In genomic region chr1:107934573-107934972, GRCh38 we compare ENCODE assay signal across 11 cellular contexts. TPM values are rescaled to one million over a fixed set of nuclear protein-coding genes. Genes with fewer than 3 reads are reported as not detected.
DNase-seq lines count a peak whose midpoint lies in the region; ATAC-seq and TF ChIP-seq lines count a peak whose summit lies in the region.
"Had no signal": no experiment of that assay in that cellular context is flagged by ENCODE, and none has a peak within 500 bp of the region (broad histone marks: within the 10 kb centered on the region; RNA-seq: fewer than 3 reads in every experiment).

No MANE protein-coding gene starts in this region.

- H3K9me3 Mint-ChIP-seq in immature natural killer cell, result no peaks in the 10 kb centered on the region

- H3K4me2 ChIP-seq in Loucy (ENCODE audit: low read depth, low read length, poor library complexity, severe bottlenecking) (peak overlapping the region; percentile 61), smooth muscle cell (no peak overlapping the region)

- H3K4me3 ChIP-seq in GM12864 (ENCODE audit: low read depth, low read length) (peak overlapping the region; percentile 7; the same call in 1 of the 2 replicates), Loucy (ENCODE audit: low read length, poor library complexity, severe bottlenecking) (no peak overlapping the region), smooth muscle cell (no peak overlapping the region)

- TF ChIP-seq CTCF in GM12864 (IDR thresholded peaks at IDR 0.05; ENCODE audit: low read depth, low read length, missing control alignments), result no peak
- no peak for TF ChIP-seq CTCF in Loucy (conservative IDR thresholded peaks at IDR 0.05; ENCODE audit: low read length)
- TF ChIP-seq CTCF in smooth muscle cell (IDR thresholded peaks at IDR 0.05; ENCODE audit: borderline replicate concordance, insufficient read depth, poor library complexity, severe bottlenecking), result no peak

- ATAC-seq in GM21447 (IDR thresholded peaks at IDR 0.05; ENCODE audit: unreplicated experiment) (peak; percentile 33), sciatic nerve (no peak)

- no peaks in the 10 kb centered on the region for H3K9me2 ChIP-seq in Loucy (replicated peaks; ENCODE audit: low read depth, low read length)

- H3K9ac ChIP-seq in Loucy (ENCODE audit: low read depth, low read length, poor library complexity, severe bottlenecking) (peak overlapping the region; percentile 35), smooth muscle cell (ENCODE audit: low read depth) (no peak overlapping the region)

- no peak overlapping the region for H3K27ac ChIP-seq in smooth muscle cell (ENCODE audit: low read depth)

- H3K79me2 ChIP-seq in Loucy (ENCODE audit: insufficient read depth, low read length), result peaks cover 100% of the 10 kb centered on the region
- no peaks in the 10 kb centered on the region for H3K79me2 ChIP-seq in smooth muscle cell (ENCODE audit: low read depth)

- peaks cover 3 to 6% (median 3%) of the 10 kb centered on the region in 3 donors for H3K27me3 Mint-ChIP-seq in immature natural killer cell (ENCODE audit: low read depth in 3 of 3)

- peaks cover 0 to 3% (median 2%) of the 10 kb centered on the region in 3 donors for H3K36me3 Mint-ChIP-seq in immature natural killer cell

- H3K27ac Mint-ChIP-seq in immature natural killer cell, result peak overlapping the region; percentile 71 to 91 (median 88)

- H3K4me3 Mint-ChIP-seq in immature natural killer cell, result peak overlapping the region in 1 of 5 donors; percentile 75

- DNase-seq in GM12864 (ENCODE audit: low read depth) (no peak), immature natural killer cell (no peak), posterior cingulate gyrus (no peak), smooth muscle cell (lab: John Stamatoyannopoulos, UW; ENCODE audit: unreplicated experiment) (no peak), sciatic nerve (ENCODE audit: low spot score) (no peak), NCI-H2171 (lab: John Stamatoyannopoulos, UW) (no peak)
- DNase-seq: NCI-H748 treated with DMSO at 0.1 percent for 48 hours, nucleus accumbens, T-helper 9 cell had no signal

- H3K9me3 ChIP-seq in Loucy (ENCODE audit: insufficient read depth, low read depth, low read length), result no peaks in the 10 kb centered on the region
- H3K9me3 ChIP-seq in smooth muscle cell (replicated peaks; ENCODE audit: low read depth), result no peaks in the 10 kb centered on the region

- WGBS in smooth muscle cell (ENCODE audit: low lambda C conversion rate), result 79% methylated on average over 5 of the region's 5 CpGs

- H3F3A ChIP-seq in Loucy (ENCODE audit: low read depth), result no peaks in the 10 kb centered on the region
- H3F3A ChIP-seq in smooth muscle cell (ENCODE audit: low read depth), result no peaks in the 10 kb centered on the region

- intact Hi-C loops in posterior cingulate gyrus (cut with DNase I), result no loop called here
- intact Hi-C loops in sciatic nerve (cut with DNase I), result no loop called here

- peaks cover 99% of the 10 kb centered on the region for H4K20me1 ChIP-seq in Loucy (ENCODE audit: insufficient read depth, low read length, poor library complexity, severe bottlenecking)
- no peaks in the 10 kb centered on the region for H4K20me1 ChIP-seq in smooth muscle cell (ENCODE audit: low read depth)

- peaks cover 30 to 71% of the 10 kb centered on the region in 2 donors for H3K4me1 Mint-ChIP-seq in immature natural killer cell

- peaks cover 76% of the 10 kb centered on the region for H3K4me1 ChIP-seq in Loucy (ENCODE audit: insufficient read depth, low read length, poor library complexity, severe bottlenecking)
- no peaks in the 10 kb centered on the region for H3K4me1 ChIP-seq in smooth muscle cell (ENCODE audit: low read depth)

- H3K27me3 ChIP-seq in Loucy (ENCODE audit: insufficient read depth, low read length, poor library complexity, severe bottlenecking) (no peaks in the 10 kb centered on the region), smooth muscle cell (ENCODE audit: low read depth) (no peaks in the 10 kb centered on the region)

- H3K36me3 ChIP-seq in Loucy (ENCODE audit: insufficient read depth, low read length) (peaks cover 17% of the 10 kb centered on the region), smooth muscle cell (ENCODE audit: low read depth) (no peaks in the 10 kb centered on the region)

- no peak overlapping the region for H2AFZ ChIP-seq in Loucy (ENCODE audit: low read length)
- H2AFZ ChIP-seq in smooth muscle cell (ENCODE audit: low read depth), result no peak overlapping the region

RNA-seq across cellular contexts. Expression of gene VAV3, which starts 30.4 kb away (rescaled TPM):
- polyA plus RNA-seq in immature natural killer cell (10 to 100 TPM; 17.6 to 19.4 (median 18.8) TPM), smooth muscle cell (0.62 and 3.1 TPM in 2 replicates)
- total RNA-seq in smooth muscle cell (6.9 and 10.1 TPM in 2 replicates), sciatic nerve (6.4 TPM)
